Comparison of ENCODE assay signal across 7 cellular contexts in the genomic region with DNA sequence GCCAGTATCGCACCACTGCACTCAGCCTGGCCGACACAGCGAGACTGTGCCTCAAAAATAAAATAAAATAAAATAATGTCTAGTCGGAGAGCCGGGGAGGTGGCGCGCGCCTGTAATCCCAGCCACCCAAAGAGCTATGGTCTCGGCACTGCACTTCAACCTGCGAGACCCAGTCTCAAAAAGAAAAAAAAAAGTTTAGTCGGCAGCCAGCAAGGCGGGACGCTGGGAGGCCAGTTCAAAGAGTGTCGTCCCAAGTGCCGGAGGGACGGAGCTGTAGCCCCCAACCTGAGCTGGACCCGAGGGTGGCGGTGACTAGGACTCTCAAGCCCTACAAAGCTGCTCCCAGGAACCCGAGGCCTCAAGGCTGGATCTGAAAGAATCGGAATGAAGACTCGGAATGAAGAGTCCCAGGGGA. TPM values are rescaled to one million over a fixed set of nuclear protein-coding genes. Genes with fewer than 3 reads are reported as not detected.
DNase-seq lines count a peak whose midpoint lies in the region; ATAC-seq and TF ChIP-seq lines count a peak whose summit lies in the region.

No MANE protein-coding gene starts in this region.

- H3K27me3 ChIP-seq in iPS-15b (ENCODE audit: control insufficient read depth, insufficient read depth, low read length) (no peaks in the 10 kb centered on the region), stomach smooth muscle (ENCODE audit: control insufficient read depth in 1 of 2, insufficient read depth in 2 of 2, low read length in 2 of 2) (no peaks in the 10 kb centered on the region)

- H3K27ac ChIP-seq in stomach smooth muscle (ENCODE audit: low read length) = peak overlapping the region; percentile 86

- peaks cover under 1% of the 10 kb centered on the region; the same call in 1 of the 2 replicates for H3K27me3 Mint-ChIP-seq in HFFc6 (ENCODE audit: insufficient read depth)
- H3K27me3 Mint-ChIP-seq in activated T-helper 1 cell treated with anti-CD3 and anti-CD28 coated beads, Interleukin-12 subunit alpha, Interleukin-12 subunit beta, Interleukin-2, Interleukin-4 antibody, amounts not matched to agents 30 ng/mL and 10 ng/mL and 1 ng/mL, durations not matched to agents 14 hours and 24 hours and 36 hours (ENCODE audit: insufficient read depth) = no peaks in the 10 kb centered on the region

- ATAC-seq in HG02981 (IDR thresholded peaks at IDR 0.05; ENCODE audit: unreplicated experiment) = no peak

- H3K4me3 ChIP-seq in iPS-15b (ENCODE audit: low read depth, low read length) = peak overlapping the region; percentile 74
- peak overlapping the region; percentile 86 to 93 for H3K4me3 ChIP-seq in stomach smooth muscle (ENCODE audit: low read length in 2 of 2)

- no peaks in the 10 kb centered on the region for H3K9me3 ChIP-seq in iPS-15b (ENCODE audit: control insufficient read depth, insufficient read depth, low read length)
- H3K9me3 ChIP-seq in stomach smooth muscle (ENCODE audit: control insufficient read depth in 2 of 2, low read length in 2 of 2) = no peaks in the 10 kb centered on the region

- no peak; the same call in 1 of the 2 replicates for TF ChIP-seq CTCF in HFFc6 (IDR thresholded peaks at IDR 0.05)

- peaks cover 27% of the 10 kb centered on the region for H3K36me3 Mint-ChIP-seq in HFFc6 (ENCODE audit: low read depth)
- peaks cover 6% of the 10 kb centered on the region for H3K36me3 Mint-ChIP-seq in activated T-helper 1 cell treated with anti-CD3 and anti-CD28 coated beads, Interleukin-12 subunit alpha, Interleukin-12 subunit beta, Interleukin-2, Interleukin-4 antibody, amounts not matched to agents 30 ng/mL and 10 ng/mL and 1 ng/mL, durations not matched to agents 14 hours and 24 hours and 36 hours (ENCODE audit: low read depth)

- H3K4me1 ChIP-seq in iPS-15b (ENCODE audit: control insufficient read depth, insufficient read depth, low read length) (peaks cover 3% of the 10 kb centered on the region), stomach smooth muscle (ENCODE audit: control insufficient read depth, insufficient read depth, low read length) (peaks cover 25% of the 10 kb centered on the region)

- no peaks in the 10 kb centered on the region for H3K9me3 Mint-ChIP-seq in HFFc6
- no peaks in the 10 kb centered on the region for H3K9me3 Mint-ChIP-seq in activated T-helper 1 cell treated with anti-CD3 and anti-CD28 coated beads, Interleukin-12 subunit alpha, Interleukin-12 subunit beta, Interleukin-2, Interleukin-4 antibody, amounts not matched to agents 30 ng/mL and 10 ng/mL and 1 ng/mL, durations not matched to agents 14 hours and 24 hours and 36 hours

- H3K9ac ChIP-seq in iPS-15b (ENCODE audit: low read depth, low read length) (peak overlapping the region; percentile 55), stomach smooth muscle (ENCODE audit: low read length in 2 of 2) (peak overlapping the region; percentile 71 to 79)

- intact Hi-C loops in activated T-helper 1 cell treated with anti-CD3 and anti-CD28 coated beads, Interleukin-12 subunit alpha, Interleukin-12 subunit beta, Interleukin-2, Interleukin-4 antibody, amounts not matched to agents 30 ng/mL and 10 ng/mL and 1 ng/mL, durations not matched to agents 14 hours and 24 hours and 36 hours (cut with micrococcal nuclease) = loop anchor here (1.0 to 2.0 kb wide), 5 partner anchors 28 to 260 kb away; partner anchors contain the start of genes ADAMTSL4, RPRD2 and TARS2
- intact Hi-C loops in posterior cingulate gyrus (cut with DNase I) = loop anchor here (1.0 kb wide), 1 partner anchor 28 kb away; the partner anchor contains the start of gene TARS2

- H3K4me3 Mint-ChIP-seq in HFFc6 = peak overlapping the region; percentile 89
- peak overlapping the region; percentile 79 for H3K4me3 Mint-ChIP-seq in activated T-helper 1 cell treated with anti-CD3 and anti-CD28 coated beads, Interleukin-12 subunit alpha, Interleukin-12 subunit beta, Interleukin-2, Interleukin-4 antibody, amounts not matched to agents 30 ng/mL and 10 ng/mL and 1 ng/mL, durations not matched to agents 14 hours and 24 hours and 36 hours

- no peak for DNase-seq in HFFc6
- DNase-seq in activated T-helper 1 cell treated with anti-CD3 and anti-CD28 coated beads, Interleukin-12 subunit alpha, Interleukin-12 subunit beta, Interleukin-2, Interleukin-4 antibody, amounts not matched to agents 30 ng/mL and 10 ng/mL and 1 ng/mL, durations not matched to agents 14 hours and 24 hours and 36 hours (ENCODE audit: low spot score) = no peak
- no peak for DNase-seq in superior temporal gyrus (ENCODE audit: extremely low spot score)
- no peak for DNase-seq in posterior cingulate gyrus

- no peaks in the 10 kb centered on the region for H3K36me3 ChIP-seq in iPS-15b (ENCODE audit: control insufficient read depth, insufficient read depth, low read length)
- peaks cover 0 to 9% of the 10 kb centered on the region in 2 donors for H3K36me3 ChIP-seq in stomach smooth muscle (ENCODE audit: control insufficient read depth in 2 of 2, insufficient read depth in 2 of 2, low read length in 2 of 2)

- peaks cover 39% of the 10 kb centered on the region for H3K4me1 Mint-ChIP-seq in HFFc6 (ENCODE audit: low read depth)
- peaks cover 16% of the 10 kb centered on the region for H3K4me1 Mint-ChIP-seq in activated T-helper 1 cell treated with anti-CD3 and anti-CD28 coated beads, Interleukin-12 subunit alpha, Interleukin-12 subunit beta, Interleukin-2, Interleukin-4 antibody, amounts not matched to agents 30 ng/mL and 10 ng/mL and 1 ng/mL, durations not matched to agents 14 hours and 24 hours and 36 hours (ENCODE audit: low read depth)

- peak overlapping the region; percentile 67 for H3K27ac Mint-ChIP-seq in HFFc6
- peak overlapping the region; percentile 83 for H3K27ac Mint-ChIP-seq in activated T-helper 1 cell treated with anti-CD3 and anti-CD28 coated beads, Interleukin-12 subunit alpha, Interleukin-12 subunit beta, Interleukin-2, Interleukin-4 antibody, amounts not matched to agents 30 ng/mL and 10 ng/mL and 1 ng/mL, durations not matched to agents 14 hours and 24 hours and 36 hours

RNA-seq across cellular contexts. Expression of gene FALEC, which starts 0.6 kb away (rescaled TPM):
- under 1 TPM in 2 of 6 experiments, not detected in 4; 0.43 to 0.59 TPM for total RNA-seq in HFFc6 (2021; fragmentation: NEBNext Ultra II Directional; extraction: Animal tissue kit (Norgen Biotek cat#: 25700))
- not detected in 2 replicates for total RNA-seq in activated T-helper 1 cell treated with anti-CD3 and anti-CD28 coated beads, Interleukin-12 subunit alpha, Interleukin-12 subunit beta, Interleukin-2, Interleukin-4 antibody, amounts not matched to agents 30 ng/mL and 10 ng/mL and 1 ng/mL, durations not matched to agents 14 hours and 24 hours and 36 hours

RNA-seq across cellular contexts. Expression of gene ECM1, which starts 7.0 kb away (rescaled TPM):
- 10 to 100 TPM; 30.8 to 52.0 (median 46.5) TPM for total RNA-seq in HFFc6 (2021; fragmentation: NEBNext Ultra II Directional; extraction: Animal tissue kit (Norgen Biotek cat#: 25700))
- 1.9 and 2.6 TPM in 2 replicates for total RNA-seq in activated T-helper 1 cell treated with anti-CD3 and anti-CD28 coated beads, Interleukin-12 subunit alpha, Interleukin-12 subunit beta, Interleukin-2, Interleukin-4 antibody, amounts not matched to agents 30 ng/mL and 10 ng/mL and 1 ng/mL, durations not matched to agents 14 hours and 24 hours and 36 hours

RNA-seq across cellular contexts. Expression of gene TARS2, which starts 27.7 kb away (rescaled TPM):
- 10 to 100 TPM; 17.1 to 21.5 (median 19.4) TPM for total RNA-seq in HFFc6 (2021; fragmentation: NEBNext Ultra II Directional; extraction: Animal tissue kit (Norgen Biotek cat#: 25700))
- 77.3 and 77.4 TPM in 2 replicates for total RNA-seq in activated T-helper 1 cell treated with anti-CD3 and anti-CD28 coated beads, Interleukin-12 subunit alpha, Interleukin-12 subunit beta, Interleukin-2, Interleukin-4 antibody, amounts not matched to agents 30 ng/mL and 10 ng/mL and 1 ng/mL, durations not matched to agents 14 hours and 24 hours and 36 hours

RNA-seq across cellular contexts. Expression of gene ADAMTSL4, which starts 34.3 kb away (rescaled TPM):
- total RNA-seq in HFFc6 (2021; fragmentation: NEBNext Ultra II Directional; extraction: Animal tissue kit (Norgen Biotek cat#: 25700)) = 10 to 100 TPM; 33.7 to 61.2 (median 38.2) TPM
- 1.2 and 1.3 TPM in 2 replicates for total RNA-seq in activated T-helper 1 cell treated with anti-CD3 and anti-CD28 coated beads, Interleukin-12 subunit alpha, Interleukin-12 subunit beta, Interleukin-2, Interleukin-4 antibody, amounts not matched to agents 30 ng/mL and 10 ng/mL and 1 ng/mL, durations not matched to agents 14 hours and 24 hours and 36 hours
